In the genomic region with DNA sequence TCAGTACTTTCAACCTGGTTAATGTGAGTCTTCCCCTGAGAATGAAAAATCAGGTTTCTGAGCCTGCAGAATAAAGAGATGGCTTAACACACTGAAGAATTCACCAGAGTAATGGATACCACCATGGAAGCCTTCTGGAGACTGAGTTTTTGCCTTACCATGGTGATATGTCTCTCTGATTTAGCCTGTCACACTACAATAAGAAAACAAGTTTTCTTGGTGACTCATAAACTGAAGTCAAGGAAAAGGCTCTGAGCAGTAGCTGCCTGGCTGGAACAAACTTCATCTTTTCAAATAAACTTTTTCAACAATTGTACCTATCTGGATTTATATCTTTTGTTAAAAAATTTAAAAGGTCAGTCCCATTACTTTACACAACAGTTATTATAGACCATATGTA, we compare ENCODE assay signal across 13 cellular contexts.
DNase-seq lines count a peak whose midpoint lies in the region; ATAC-seq, FAIRE-seq and TF ChIP-seq lines count a peak whose summit lies in the region.
"Had no signal": no experiment of that assay in that cellular context is flagged by ENCODE, and none has a peak within 500 bp of the region (broad histone marks: within the 10 kb centered on the region; RNA-seq: fewer than 3 reads in every experiment).

No MANE protein-coding gene starts in this region.

- no peak for TF ChIP-seq POLR2A in IMR-90 (IDR thresholded peaks at IDR 0.05; ENCODE audit: low read depth, low read length)

- CTCF ChIA-PET in IMR-90 (lab: Yijun Ruan, JAX), result no interaction called here

- ATAC-seq in IMR-90 (ENCODE audit: low read depth), result peak; percentile 53
- ATAC-seq: A549 had no signal

- peak; percentile 66 for DNase-seq in A172 (ENCODE audit: low spot score)
- peak; percentile 82 for DNase-seq in IMR-90
- DNase-seq in brain microvascular endothelial cell, result peak; percentile 65
- DNase-seq in hepatic stellate cell (ENCODE audit: low spot score), result peak; percentile 85
- no peak for DNase-seq in activated CD4-positive, alpha-beta T cell treated with anti-CD3 and anti-CD28 coated beads for 48 hours
- DNase-seq in activated T-cell treated with anti-CD3 and anti-CD28 coated beads for 4 hours, result no peak
- DNase-seq in NCI-H2029 treated with DMSO at 0.1 percent for 48 hours (lab: John Stamatoyannopoulos, UW), result no peak
- DNase-seq in urothelium cell line (ENCODE audit: low spot score), result no peak
- DNase-seq: effector CD4-positive, alpha-beta T cell; heart left ventricle had no signal

- H3K14ac ChIP-seq in IMR-90 (replicated peaks; ENCODE audit: low read depth, low read length), result no peak overlapping the region

- H3K27ac ChIP-seq in IMR-90 (ENCODE audit: insufficient read depth, low read length) (no peak overlapping the region), brain microvascular endothelial cell (peak overlapping the region; percentile 61)
- H3K27ac ChIP-seq: A549, neural progenitor cell had no signal

- H2BK20ac ChIP-seq in IMR-90 (ENCODE audit: low read depth, low read length), result no peak overlapping the region

- H4K91ac ChIP-seq in IMR-90 (ENCODE audit: insufficient read depth, low read depth, low read length), result no peak overlapping the region

- dilution Hi-C loops in IMR-90 (cut with HindIII; ENCODE audit: low sequenced_read_pairs, unreplicated experiment), result no loop called here

- TF ChIP-seq RAD21 in IMR-90 (IDR thresholded peaks at IDR 0.05; ENCODE audit: low read length), result no peak; the same call in 1 of the 2 replicates

- no peak overlapping the region for H3K56ac ChIP-seq in IMR-90 (ENCODE audit: extremely low read depth, insufficient read depth, low read length)

- H3K4me3 ChIP-seq in IMR-90 (ENCODE audit: insufficient read depth, low read depth, low read length) (no peak overlapping the region), brain microvascular endothelial cell (ENCODE audit: low read depth, low read length) (no peak overlapping the region)
- H3K4me3 ChIP-seq: A549, heart left ventricle, neural progenitor cell had no signal

- BruUV-seq in IMR-90 (replicated peaks; lab: Mats Ljungman, UMichigan), result no TSS peak

- H3K27me3 ChIP-seq in IMR-90 (ENCODE audit: control insufficient read depth, insufficient read depth, low read length), result no peaks in the 10 kb centered on the region
- no peaks in the 10 kb centered on the region for H3K27me3 ChIP-seq in brain microvascular endothelial cell (replicated peaks)
- H3K27me3 ChIP-seq: heart left ventricle, neural progenitor cell had no signal

- H3K9ac ChIP-seq in IMR-90 (ENCODE audit: low read depth, low read length), result no peak overlapping the region
- H3K9ac ChIP-seq: neural progenitor cell had no signal

- in situ Hi-C loops in IMR-90 (cut with MboI; ENCODE audit: low sequenced_read_pairs), result no loop called here
- in situ Hi-C loops in brain microvascular endothelial cell (cut with HindIII; ENCODE audit: low pct_ligation_motif_present, low sequenced_read_pairs), result no loop called here

- no peak for TF ChIP-seq CTCF in IMR-90 (conservative IDR thresholded peaks at IDR 0.05; ENCODE audit: low read depth, low read length)
- no peak for TF ChIP-seq CTCF in brain microvascular endothelial cell (IDR thresholded peaks at IDR 0.05; ENCODE audit: low read depth, low read length, missing control alignments)

- peaks cover 7% of the 10 kb centered on the region; the same call in 1 of the 2 replicates for H3K9me1 ChIP-seq in IMR-90 (ENCODE audit: insufficient read depth, low read length)

- H4K5ac ChIP-seq in IMR-90 (ENCODE audit: low read depth, low read length), result no peak overlapping the region

- H4K8ac ChIP-seq in IMR-90 (ENCODE audit: low read depth in 2 of 2, low read length in 2 of 2), result peak overlapping the region in 1 of 2 experiments; percentile 8; a peak in 1 of 4 replicates

- no peak overlapping the region for H2AFZ ChIP-seq in IMR-90 (replicated peaks; ENCODE audit: low read length, poor library complexity)
- H2AFZ ChIP-seq: neural progenitor cell had no signal

- H2BK15ac ChIP-seq in IMR-90 (ENCODE audit: low read depth, low read length), result peak overlapping the region; percentile 16; the same call in 1 of the 3 replicates

- H3K23ac ChIP-seq in IMR-90 (ENCODE audit: low read depth, low read length), result no peak overlapping the region

- H2BK120ac ChIP-seq in IMR-90 (ENCODE audit: low read depth, low read length), result 0 out of 2 replicates have a peak overlapping the region, but pooled peaks have one; percentile 12

- POLR2A ChIA-PET in IMR-90 (lab: Charles Lee; ENCODE audit: unreplicated experiment), result no interaction called here

- peaks cover 2% of the 10 kb centered on the region for H3K9me3 ChIP-seq in IMR-90 (ENCODE audit: control insufficient read depth, insufficient read depth, low read length)
- H3K9me3 ChIP-seq: A549 had no signal

- H2AK5ac ChIP-seq in IMR-90 (ENCODE audit: low read depth, low read length), result peak overlapping the region; percentile 37; the same call in 1 of the 2 replicates

- peak overlapping the region; percentile 61 for H2BK5ac ChIP-seq in IMR-90 (ENCODE audit: low read depth, low read length, poor library complexity, severe bottlenecking)

- no peaks in the 10 kb centered on the region for H3K36me3 ChIP-seq in IMR-90 (ENCODE audit: control insufficient read depth, insufficient read depth, low read length)
- H3K36me3 ChIP-seq in brain microvascular endothelial cell (replicated peaks), result no peaks in the 10 kb centered on the region
- H3K36me3 ChIP-seq: heart left ventricle, neural progenitor cell had no signal

- no peak overlapping the region for H2AK9ac ChIP-seq in IMR-90 (replicated peaks; ENCODE audit: low read depth, low read length, poor library complexity)

- intact Hi-C loops in IMR-90 (cut with micrococcal nuclease), result no loop called here

- peaks cover 8% of the 10 kb centered on the region for H3K4me1 ChIP-seq in IMR-90 (ENCODE audit: control insufficient read depth, insufficient read depth, low read length)
- H3K4me1 ChIP-seq: A549 had no signal

- FAIRE-seq in urothelium cell line (lab: Jason Lieb, UNC), result no peak
- FAIRE-seq: A549, D721Med had no signal

- no peak overlapping the region for H3K4me2 ChIP-seq in IMR-90 (ENCODE audit: low read depth, low read length)
- H3K4me2 ChIP-seq: A549, neural progenitor cell had no signal

- H3K18ac ChIP-seq in IMR-90 (ENCODE audit: low read depth, low read length), result no peak overlapping the region

- H3K79me1 ChIP-seq in IMR-90 (ENCODE audit: low read depth in 1 of 2, low read length in 2 of 2), result peaks cover 8 to 51% of the 10 kb centered on the region in 2 experiments

- H4K20me1 ChIP-seq in IMR-90 (ENCODE audit: insufficient read depth, low read length), result peaks cover 13% of the 10 kb centered on the region; the same call in 1 of the 2 replicates

- H3K4ac ChIP-seq in IMR-90 (ENCODE audit: low read depth, low read length), result peak overlapping the region; percentile 42; the same call in 1 of the 2 replicates

TF ChIP-seq in IMR-90, 13 proteins besides CTCF, POLR2A, EP300 and RAD21:
- peak; percentile 34; the same call in 1 of the 2 replicates for TF ChIP-seq FOS (IDR thresholded peaks at IDR 0.05; ENCODE audit: low read depth, low read length)
- TF ChIP-seq, protein P1, sequence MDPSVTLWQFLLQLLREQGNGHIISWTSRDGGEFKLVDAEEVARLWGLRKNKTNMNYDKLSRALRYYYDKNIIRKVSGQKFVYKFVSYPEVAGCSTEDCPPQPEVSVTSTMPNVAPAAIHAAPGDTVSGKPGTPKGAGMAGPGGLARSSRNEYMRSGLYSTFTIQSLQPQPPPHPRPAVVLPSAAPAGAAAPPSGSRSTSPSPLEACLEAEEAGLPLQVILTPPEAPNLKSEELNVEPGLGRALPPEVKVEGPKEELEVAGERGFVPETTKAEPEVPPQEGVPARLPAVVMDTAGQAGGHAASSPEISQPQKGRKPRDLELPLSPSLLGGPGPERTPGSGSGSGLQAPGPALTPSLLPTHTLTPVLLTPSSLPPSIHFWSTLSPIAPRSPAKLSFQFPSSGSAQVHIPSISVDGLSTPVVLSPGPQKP (IDR thresholded peaks at IDR 0.05; ENCODE audit: borderline replicate concordance, low read depth, low read length), result no peak
- TF ChIP-seq NFE2L2 (IDR thresholded peaks at IDR 0.05; ENCODE audit: low read depth, low read length), result no peak

Comparison
In these comparisons a context has a peak if more than half of its experiments do, and no peak if none do; other contexts are left out.
1. DNase-seq: peak in A172 (single experiment), IMR-90 (single experiment), brain microvascular endothelial cell (single experiment) and hepatic stellate cell (single experiment); none in activated CD4-positive, alpha-beta T cell treated with anti-CD3 and anti-CD28 coated beads for 48 hours (single experiment), activated T-cell treated with anti-CD3 and anti-CD28 coated beads for 4 hours (single experiment), NCI-H2029 treated with DMSO at 0.1 percent for 48 hours (single experiment) and urothelium cell line (single experiment).